In the genomic region with DNA sequence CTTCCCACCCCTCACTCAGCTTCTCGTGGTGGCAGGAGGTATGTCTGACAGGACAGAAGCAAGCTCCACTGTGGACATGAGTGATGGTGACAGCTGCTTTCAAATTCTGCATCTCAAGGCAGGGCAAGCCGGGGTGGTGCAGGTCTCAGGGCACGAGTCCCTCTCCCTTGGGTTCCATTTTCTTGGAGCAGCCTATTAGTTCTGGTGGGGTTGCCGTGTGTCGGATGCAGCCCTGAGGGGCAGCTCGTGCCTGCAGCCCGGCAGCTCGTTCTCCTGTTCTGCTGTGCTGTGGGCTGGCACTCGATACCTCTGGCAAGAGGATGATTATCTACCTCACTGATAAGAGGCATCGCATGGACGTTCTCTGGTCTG, we compare ENCODE assay signal across 3 cellular contexts.
TF ChIP-seq lines count a peak whose summit lies in the region.

No MANE protein-coding gene starts in this region.

TF ChIP-seq in SK-N-SH, 30 proteins besides CTCF, POLR2A, EP300 and RAD21 (continues in another document):
- no peak for TF ChIP-seq RFX5 (IDR thresholded peaks at IDR 0.05; ENCODE audit: low read length)
- TF ChIP-seq SIN3A (IDR thresholded peaks at IDR 0.05; ENCODE audit: borderline replicate concordance, low read depth, low read length), result no peak
- no peak for TF ChIP-seq FOXM1 (IDR thresholded peaks at IDR 0.05; ENCODE audit: low read depth)
- TF ChIP-seq, protein P1, sequence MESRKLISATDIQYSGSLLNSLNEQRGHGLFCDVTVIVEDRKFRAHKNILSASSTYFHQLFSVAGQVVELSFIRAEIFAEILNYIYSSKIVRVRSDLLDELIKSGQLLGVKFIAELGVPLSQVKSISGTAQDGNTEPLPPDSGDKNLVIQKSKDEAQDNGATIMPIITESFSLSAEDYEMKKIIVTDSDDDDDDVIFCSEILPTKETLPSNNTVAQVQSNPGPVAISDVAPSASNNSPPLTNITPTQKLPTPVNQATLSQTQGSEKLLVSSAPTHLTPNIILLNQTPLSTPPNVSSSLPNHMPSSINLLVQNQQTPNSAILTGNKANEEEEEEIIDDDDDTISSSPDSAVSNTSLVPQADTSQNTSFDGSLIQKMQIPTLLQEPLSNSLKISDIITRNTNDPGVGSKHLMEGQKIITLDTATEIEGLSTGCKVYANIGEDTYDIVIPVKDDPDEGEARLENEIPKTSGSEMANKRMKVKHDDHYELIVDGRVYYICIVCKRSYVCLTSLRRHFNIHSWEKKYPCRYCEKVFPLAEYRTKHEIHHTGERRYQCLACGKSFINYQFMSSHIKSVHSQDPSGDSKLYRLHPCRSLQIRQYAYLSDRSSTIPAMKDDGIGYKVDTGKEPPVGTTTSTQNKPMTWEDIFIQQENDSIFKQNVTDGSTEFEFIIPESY (IDR thresholded peaks at IDR 0.05; ENCODE audit: borderline replicate concordance, low read depth), result no peak
- TF ChIP-seq, protein P2, sequence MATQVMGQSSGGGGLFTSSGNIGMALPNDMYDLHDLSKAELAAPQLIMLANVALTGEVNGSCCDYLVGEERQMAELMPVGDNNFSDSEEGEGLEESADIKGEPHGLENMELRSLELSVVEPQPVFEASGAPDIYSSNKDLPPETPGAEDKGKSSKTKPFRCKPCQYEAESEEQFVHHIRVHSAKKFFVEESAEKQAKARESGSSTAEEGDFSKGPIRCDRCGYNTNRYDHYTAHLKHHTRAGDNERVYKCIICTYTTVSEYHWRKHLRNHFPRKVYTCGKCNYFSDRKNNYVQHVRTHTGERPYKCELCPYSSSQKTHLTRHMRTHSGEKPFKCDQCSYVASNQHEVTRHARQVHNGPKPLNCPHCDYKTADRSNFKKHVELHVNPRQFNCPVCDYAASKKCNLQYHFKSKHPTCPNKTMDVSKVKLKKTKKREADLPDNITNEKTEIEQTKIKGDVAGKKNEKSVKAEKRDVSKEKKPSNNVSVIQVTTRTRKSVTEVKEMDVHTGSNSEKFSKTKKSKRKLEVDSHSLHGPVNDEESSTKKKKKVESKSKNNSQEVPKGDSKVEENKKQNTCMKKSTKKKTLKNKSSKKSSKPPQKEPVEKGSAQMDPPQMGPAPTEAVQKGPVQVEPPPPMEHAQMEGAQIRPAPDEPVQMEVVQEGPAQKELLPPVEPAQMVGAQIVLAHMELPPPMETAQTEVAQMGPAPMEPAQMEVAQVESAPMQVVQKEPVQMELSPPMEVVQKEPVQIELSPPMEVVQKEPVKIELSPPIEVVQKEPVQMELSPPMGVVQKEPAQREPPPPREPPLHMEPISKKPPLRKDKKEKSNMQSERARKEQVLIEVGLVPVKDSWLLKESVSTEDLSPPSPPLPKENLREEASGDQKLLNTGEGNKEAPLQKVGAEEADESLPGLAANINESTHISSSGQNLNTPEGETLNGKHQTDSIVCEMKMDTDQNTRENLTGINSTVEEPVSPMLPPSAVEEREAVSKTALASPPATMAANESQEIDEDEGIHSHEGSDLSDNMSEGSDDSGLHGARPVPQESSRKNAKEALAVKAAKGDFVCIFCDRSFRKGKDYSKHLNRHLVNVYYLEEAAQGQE (IDR thresholded peaks at IDR 0.05; ENCODE audit: low read depth, low read length), result no peak
- TF ChIP-seq, protein P3, sequence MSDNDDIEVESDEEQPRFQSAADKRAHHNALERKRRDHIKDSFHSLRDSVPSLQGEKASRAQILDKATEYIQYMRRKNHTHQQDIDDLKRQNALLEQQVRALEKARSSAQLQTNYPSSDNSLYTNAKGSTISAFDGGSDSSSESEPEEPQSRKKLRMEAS (IDR thresholded peaks at IDR 0.05; ENCODE audit: low read depth), result no peak
- no peak for TF ChIP-seq NFIC (IDR thresholded peaks at IDR 0.05; ENCODE audit: borderline replicate concordance)
- no peak for TF ChIP-seq TAF1 (IDR thresholded peaks at IDR 0.05; ENCODE audit: borderline replicate concordance, low read depth, low read length)
- TF ChIP-seq YY1 (IDR thresholded peaks at IDR 0.05; ENCODE audit: low read depth), result no peak
- TF ChIP-seq, protein P4, sequence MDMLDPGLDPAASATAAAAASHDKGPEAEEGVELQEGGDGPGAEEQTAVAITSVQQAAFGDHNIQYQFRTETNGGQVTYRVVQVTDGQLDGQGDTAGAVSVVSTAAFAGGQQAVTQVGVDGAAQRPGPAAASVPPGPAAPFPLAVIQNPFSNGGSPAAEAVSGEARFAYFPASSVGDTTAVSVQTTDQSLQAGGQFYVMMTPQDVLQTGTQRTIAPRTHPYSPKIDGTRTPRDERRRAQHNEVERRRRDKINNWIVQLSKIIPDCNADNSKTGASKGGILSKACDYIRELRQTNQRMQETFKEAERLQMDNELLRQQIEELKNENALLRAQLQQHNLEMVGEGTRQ (IDR thresholded peaks at IDR 0.05; ENCODE audit: borderline replicate concordance, low read depth, low read length), result no peak
- TF ChIP-seq POLR2AphosphoS5 (IDR thresholded peaks at IDR 0.05; ENCODE audit: low read depth, low read length), result no peak
- no peak for TF ChIP-seq CHD2 (IDR thresholded peaks at IDR 0.05; ENCODE audit: low read length, partially characterized antibody)

TF ChIP-seq in SK-N-SH treated with all-trans-retinoic acid at 6 μM for 48 hours, 23 proteins besides CTCF, POLR2A, EP300 and RAD21:
- TF ChIP-seq GLIS3 (CRISPR knock-in tag; IDR thresholded peaks at IDR 0.05), result no peak
- no peak for TF ChIP-seq OSR1 (CRISPR knock-in tag; IDR thresholded peaks at IDR 0.05)
- TF ChIP-seq, protein P5, sequence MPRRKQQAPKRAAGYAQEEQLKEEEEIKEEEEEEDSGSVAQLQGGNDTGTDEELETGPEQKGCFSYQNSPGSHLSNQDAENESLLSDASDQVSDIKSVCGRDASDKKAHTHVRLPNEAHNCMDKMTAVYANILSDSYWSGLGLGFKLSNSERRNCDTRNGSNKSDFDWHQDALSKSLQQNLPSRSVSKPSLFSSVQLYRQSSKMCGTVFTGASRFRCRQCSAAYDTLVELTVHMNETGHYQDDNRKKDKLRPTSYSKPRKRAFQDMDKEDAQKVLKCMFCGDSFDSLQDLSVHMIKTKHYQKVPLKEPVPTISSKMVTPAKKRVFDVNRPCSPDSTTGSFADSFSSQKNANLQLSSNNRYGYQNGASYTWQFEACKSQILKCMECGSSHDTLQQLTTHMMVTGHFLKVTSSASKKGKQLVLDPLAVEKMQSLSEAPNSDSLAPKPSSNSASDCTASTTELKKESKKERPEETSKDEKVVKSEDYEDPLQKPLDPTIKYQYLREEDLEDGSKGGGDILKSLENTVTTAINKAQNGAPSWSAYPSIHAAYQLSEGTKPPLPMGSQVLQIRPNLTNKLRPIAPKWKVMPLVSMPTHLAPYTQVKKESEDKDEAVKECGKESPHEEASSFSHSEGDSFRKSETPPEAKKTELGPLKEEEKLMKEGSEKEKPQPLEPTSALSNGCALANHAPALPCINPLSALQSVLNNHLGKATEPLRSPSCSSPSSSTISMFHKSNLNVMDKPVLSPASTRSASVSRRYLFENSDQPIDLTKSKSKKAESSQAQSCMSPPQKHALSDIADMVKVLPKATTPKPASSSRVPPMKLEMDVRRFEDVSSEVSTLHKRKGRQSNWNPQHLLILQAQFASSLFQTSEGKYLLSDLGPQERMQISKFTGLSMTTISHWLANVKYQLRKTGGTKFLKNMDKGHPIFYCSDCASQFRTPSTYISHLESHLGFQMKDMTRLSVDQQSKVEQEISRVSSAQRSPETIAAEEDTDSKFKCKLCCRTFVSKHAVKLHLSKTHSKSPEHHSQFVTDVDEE (CRISPR knock-in tag; IDR thresholded peaks at IDR 0.05), result no peak
- TF ChIP-seq RARB (CRISPR knock-in tag; IDR thresholded peaks at IDR 0.05), result no peak
- no peak for TF ChIP-seq TCF4 (CRISPR knock-in tag; IDR thresholded peaks at IDR 0.05; ENCODE audit: borderline replicate concordance)

TF ChIP-seq in endothelial cell of umbilical vein, 7 proteins besides CTCF, POLR2A, EP300 and RAD21:
- TF ChIP-seq EZH2 (IDR thresholded peaks at IDR 0.05; ENCODE audit: borderline replicate concordance, low read depth, low read length, severe bottlenecking), result no peak
- TF ChIP-seq MYC (IDR thresholded peaks at IDR 0.05; ENCODE audit: low read depth, low read length), result no peak
- no peak for TF ChIP-seq FOS (IDR thresholded peaks at IDR 0.05; ENCODE audit: borderline replicate concordance, insufficient read depth, low read length)
- TF ChIP-seq, protein P3 (IDR thresholded peaks at IDR 0.05; ENCODE audit: insufficient read depth, insufficient read length), result no peak
